Comparison of ENCODE assay signal across 8 cellular contexts in genomic region chr11:9363954-9364912, GRCh38. TPM values are rescaled to one million over a fixed set of nuclear protein-coding genes. Genes with fewer than 3 reads are reported as not detected.
DNase-seq lines count a peak whose midpoint lies in the region; ATAC-seq and FAIRE-seq lines count a peak whose summit lies in the region.

No MANE protein-coding gene starts in this region.

- intact Hi-C loops in right cardiac atrium (cut with DNase I), result loop anchor here in 2 of 4 donors (10.0 kb wide), 2 partner anchors 49 to 99 kb away; partner anchors contain the start of genes DENND5A (in 1 of the 2) and TMEM41B (in 1 of the 2)

- H3K4me3 ChIP-seq in right cardiac atrium (ENCODE audit: low read length), result peak overlapping the region; percentile 53

- FAIRE-seq in GM18507 (lab: Jason Lieb, UNC) (peak; percentile 52), urothelium cell line (lab: Jason Lieb, UNC) (no peak)

- DNase-seq in GM18507 (ENCODE audit: extremely low spot score, insufficient read length, low read depth) (peak; percentile 70), NCI-H187 (lab: John Stamatoyannopoulos, UW) (peak; percentile 68 to 73), T-helper 2 cell (peak; percentile 51 to 93 (median 67)), right cardiac atrium (peak; percentile 98), pulmonary artery endothelial cell (ENCODE audit: low read depth, low spot score) (peak; percentile 92), urothelium cell line (ENCODE audit: low spot score) (peak; percentile 97)

- H3K27ac ChIP-seq in angular gyrus (ENCODE audit: low read depth, low read length), result peak overlapping the region; percentile 98
- H3K27ac ChIP-seq in right cardiac atrium (ENCODE audit: low read length), result peak overlapping the region; percentile 99

- H3K27me3 ChIP-seq in right cardiac atrium (ENCODE audit: control insufficient read depth, insufficient read depth), result no peaks in the 10 kb centered on the region

- H3K9me3 ChIP-seq in right cardiac atrium (ENCODE audit: control insufficient read depth, low read length), result no peaks in the 10 kb centered on the region

- WGBS in right cardiac atrium, result 4% methylated on average over 64 of the region's 64 CpGs

- no peaks in the 10 kb centered on the region for H3K4me1 ChIP-seq in right cardiac atrium (ENCODE audit: control insufficient read depth, insufficient read depth, low read length)

- ATAC-seq in HG02970 (IDR thresholded peaks at IDR 0.05; ENCODE audit: low FRiP score, unreplicated experiment) (peak; percentile 97), right cardiac atrium (peak; percentile 98 to 99)

RNA-seq across cellular contexts. Expression of gene IPO7, which starts 20.2 kb away (rescaled TPM):
- total RNA-seq in right cardiac atrium (100 to 1,000 TPM in 3 of 4 donors, 10 to 100 TPM in 1; 93.8 to 131 (median 122) TPM), pulmonary artery endothelial cell (135 and 169 TPM in 2 replicates)
- polyA plus RNA-seq in right cardiac atrium, result 30.8 TPM

RNA-seq across cellular contexts. Expression of gene TMEM41B, which starts 49.8 kb away (rescaled TPM):
- total RNA-seq in right cardiac atrium (10 to 100 TPM; 20.4 to 25.3 (median 22.8) TPM), pulmonary artery endothelial cell (45.8 and 76.2 TPM in 2 replicates)
- polyA plus RNA-seq in right cardiac atrium, result 15.6 TPM

Comparison
In these comparisons a context has a peak if more than half of its experiments do, and no peak if none do; other contexts are left out.
1. Peak in every context shown above with its lines: DNase-seq, ATAC-seq, H3K4me3 ChIP-seq and H3K27ac ChIP-seq.